Comparison of ENCODE assay signal across 1 cellular context in the genomic region with DNA sequence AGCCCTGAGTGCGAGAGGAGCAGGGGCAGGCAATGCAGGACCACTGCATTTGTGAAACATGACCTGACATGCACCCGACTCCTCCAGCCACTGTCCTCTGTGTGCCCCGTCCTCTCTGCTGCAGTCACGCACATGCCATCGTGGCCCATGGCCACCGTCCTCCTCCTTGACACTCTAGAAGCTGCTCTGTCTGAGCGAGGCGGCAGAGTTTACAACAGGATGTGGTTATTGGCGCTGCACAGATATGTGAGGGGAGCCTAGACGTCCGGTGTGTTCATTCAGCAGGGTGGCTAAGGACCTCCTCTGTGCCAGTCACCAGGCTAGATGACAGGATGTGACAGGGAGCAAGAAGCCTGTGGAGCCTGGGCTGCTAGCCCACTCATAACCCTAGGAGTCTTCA.
A peak's percentile ranks its signal among the peaks of the same experiment; 100 is the strongest.
TF ChIP-seq lines count a peak whose summit lies in the region.

No MANE protein-coding gene starts in this region.

TF ChIP-seq in GM12878, 131 proteins besides CTCF, POLR2A, EP300 and RAD21 (continued from another document):
- TF ChIP-seq, protein P1, sequence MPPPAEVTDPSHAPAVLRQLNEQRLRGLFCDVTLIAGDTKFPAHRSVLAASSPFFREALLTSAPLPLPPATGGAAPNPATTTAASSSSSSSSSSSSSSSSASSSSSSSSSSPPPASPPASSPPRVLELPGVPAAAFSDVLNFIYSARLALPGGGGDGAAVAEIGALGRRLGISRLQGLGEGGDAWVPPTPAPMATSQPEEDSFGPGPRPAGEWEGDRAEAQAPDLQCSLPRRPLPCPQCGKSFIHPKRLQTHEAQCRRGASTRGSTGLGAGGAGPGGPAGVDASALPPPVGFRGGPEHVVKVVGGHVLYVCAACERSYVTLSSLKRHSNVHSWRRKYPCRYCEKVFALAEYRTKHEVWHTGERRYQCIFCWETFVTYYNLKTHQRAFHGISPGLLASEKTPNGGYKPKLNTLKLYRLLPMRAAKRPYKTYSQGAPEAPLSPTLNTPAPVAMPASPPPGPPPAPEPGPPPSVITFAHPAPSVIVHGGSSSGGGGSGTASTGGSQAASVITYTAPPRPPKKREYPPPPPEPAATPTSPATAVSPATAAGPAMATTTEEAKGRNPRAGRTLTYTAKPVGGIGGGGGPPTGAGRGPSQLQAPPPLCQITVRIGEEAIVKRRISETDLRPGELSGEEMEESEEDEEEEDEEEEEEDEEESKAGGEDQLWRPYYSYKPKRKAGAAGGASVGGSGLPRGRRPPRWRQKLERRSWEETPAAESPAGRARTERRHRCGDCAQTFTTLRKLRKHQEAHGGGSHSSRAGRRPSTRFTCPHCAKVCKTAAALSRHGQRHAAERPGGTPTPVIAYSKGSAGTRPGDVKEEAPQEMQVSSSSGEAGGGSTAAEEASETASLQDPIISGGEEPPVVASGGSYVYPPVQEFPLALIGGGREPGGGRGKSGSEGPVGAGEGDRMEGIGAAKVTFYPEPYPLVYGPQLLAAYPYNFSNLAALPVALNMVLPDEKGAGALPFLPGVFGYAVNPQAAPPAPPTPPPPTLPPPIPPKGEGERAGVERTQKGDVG (CRISPR knock-in tag; IDR thresholded peaks at IDR 0.05) = no peak
- TF ChIP-seq KLF5 (IDR thresholded peaks at IDR 0.05; ENCODE audit: partially characterized antibody) (no peak), HDAC2 (IDR thresholded peaks at IDR 0.05) (no peak), ZBED1 (IDR thresholded peaks at IDR 0.05; ENCODE audit: borderline replicate concordance) (no peak), RELA (IDR thresholded peaks at IDR 0.05; ENCODE audit: borderline replicate concordance, partially characterized antibody) (no peak), IKZF2 (IDR thresholded peaks at IDR 0.05) (0 out of 4 replicates have a peak, but pooled peaks of 1 of the 2 experiments have one; percentile 9), SIX5 (IDR thresholded peaks at IDR 0.05; ENCODE audit: low read depth, low read length, severe bottlenecking) (no peak), SUZ12 (IDR thresholded peaks at IDR 0.05; ENCODE audit: unreplicated experiment) (no peak)
- TF ChIP-seq, protein P2, sequence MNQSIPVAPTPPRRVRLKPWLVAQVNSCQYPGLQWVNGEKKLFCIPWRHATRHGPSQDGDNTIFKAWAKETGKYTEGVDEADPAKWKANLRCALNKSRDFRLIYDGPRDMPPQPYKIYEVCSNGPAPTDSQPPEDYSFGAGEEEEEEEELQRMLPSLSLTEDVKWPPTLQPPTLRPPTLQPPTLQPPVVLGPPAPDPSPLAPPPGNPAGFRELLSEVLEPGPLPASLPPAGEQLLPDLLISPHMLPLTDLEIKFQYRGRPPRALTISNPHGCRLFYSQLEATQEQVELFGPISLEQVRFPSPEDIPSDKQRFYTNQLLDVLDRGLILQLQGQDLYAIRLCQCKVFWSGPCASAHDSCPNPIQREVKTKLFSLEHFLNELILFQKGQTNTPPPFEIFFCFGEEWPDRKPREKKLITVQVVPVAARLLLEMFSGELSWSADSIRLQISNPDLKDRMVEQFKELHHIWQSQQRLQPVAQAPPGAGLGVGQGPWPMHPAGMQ (IDR thresholded peaks at IDR 0.05; ENCODE audit: borderline replicate concordance) = no peak
